Comparison of ENCODE assay signal across 9 cellular contexts in the genomic region with DNA sequence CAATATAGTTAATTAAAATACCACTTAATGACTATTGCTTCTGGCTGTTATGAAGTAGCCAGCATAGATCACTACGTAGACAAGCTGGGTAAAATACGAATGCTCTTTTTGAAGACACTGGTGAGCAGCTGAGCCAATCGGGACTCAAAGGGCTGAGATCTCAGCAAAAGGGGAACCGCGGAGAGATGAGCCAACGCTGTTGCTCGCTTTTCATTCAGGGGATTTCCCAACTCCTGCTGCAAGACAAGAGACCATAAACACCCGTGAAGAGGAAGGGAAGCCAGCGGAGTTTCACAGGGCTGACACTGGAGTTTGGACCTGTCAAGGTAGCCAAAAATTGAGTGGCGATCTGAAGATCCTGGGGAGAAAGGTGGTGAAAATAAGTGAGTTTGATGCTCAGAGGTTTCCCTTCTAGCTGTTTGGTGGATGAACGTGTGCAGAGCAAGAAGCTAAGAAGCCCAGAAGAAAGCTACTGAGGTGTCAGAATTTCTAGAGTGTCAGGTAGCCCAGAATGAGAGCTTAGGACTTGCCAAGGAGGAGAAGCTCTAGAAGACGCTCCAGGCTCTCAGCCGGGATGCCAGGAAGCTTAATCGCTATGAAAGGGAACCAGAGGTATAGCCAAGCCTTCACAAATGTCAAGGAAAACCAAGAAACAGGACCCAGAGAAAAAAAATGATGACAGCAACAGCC.
DNase-seq lines count a peak whose midpoint lies in the region; ATAC-seq and TF ChIP-seq lines count a peak whose summit lies in the region.
"Had no signal": no experiment of that assay in that cellular context is flagged by ENCODE, and none has a peak within 500 bp of the region (broad histone marks: within the 10 kb centered on the region; RNA-seq: fewer than 3 reads in every experiment).

No MANE protein-coding gene starts in this region.

- H3K27me3 ChIP-seq in testis: no peaks in the 10 kb centered on the region

- no peak overlapping the region for H3K27ac Mint-ChIP-seq in activated CD8-positive, alpha-beta memory T cell treated with anti-CD3 and anti-CD28 coated beads, Interleukin-2, amount 10 ng/mL, durations not matched to agents 7 days and 5 days

- no peak for TF ChIP-seq POLR2A in testis (IDR thresholded peaks at IDR 0.05)

- H3K36me3 Mint-ChIP-seq in activated CD8-positive, alpha-beta memory T cell treated with anti-CD3 and anti-CD28 coated beads, Interleukin-2, amount 10 ng/mL, durations not matched to agents 7 days and 5 days: no peaks in the 10 kb centered on the region

- no peaks in the 10 kb centered on the region for H3K9me3 ChIP-seq in testis

- 54 to 57% methylated on average over 14 of the region's 14 CpGs for WGBS in testis, 2 donors

- no peak overlapping the region for H3K4me3 ChIP-seq in testis

- H3K4me1 Mint-ChIP-seq in activated CD8-positive, alpha-beta memory T cell treated with anti-CD3 and anti-CD28 coated beads, Interleukin-2, amount 10 ng/mL, durations not matched to agents 7 days and 5 days: peaks cover 6% of the 10 kb centered on the region

- peaks cover 13% of the 10 kb centered on the region for H3K27me3 Mint-ChIP-seq in activated CD8-positive, alpha-beta memory T cell treated with anti-CD3 and anti-CD28 coated beads, Interleukin-2, amount 10 ng/mL, durations not matched to agents 7 days and 5 days

- H3K36me3 ChIP-seq in testis (ENCODE audit: low read depth, missing control alignments): no peaks in the 10 kb centered on the region

- CTCF ChIA-PET in activated CD8-positive, alpha-beta memory T cell treated with anti-CD3 and anti-CD28 coated beads, Interleukin-2, amount 10 ng/mL, durations not matched to agents 7 days and 5 days (lab: Charles Lee): no interaction called here

- DNase-seq in activated CD8-positive, alpha-beta memory T cell treated with anti-CD3 and anti-CD28 coated beads for 24 hours: peak; percentile 60
- DNase-seq in activated CD8-positive, alpha-beta memory T cell treated with anti-CD3 and anti-CD28 coated beads, Interleukin-2, amount 10 ng/mL, durations not matched to agents 7 days and 5 days: no peak
- DNase-seq in activated T-cell treated with anti-CD3 and anti-CD28 coated beads for 4 hours (peak; percentile 10), left colon (peak in 1 of 2 donors; percentile 32), testis (peak; percentile 55)
- DNase-seq: SHP77 treated with DMSO at 0.1 percent for 48 hours had no signal

- H3K4me1 ChIP-seq in testis: peaks cover 4% of the 10 kb centered on the region

- intact Hi-C loops in left colon (cut with DNase I, micrococcal nuclease): no loop called here
- intact Hi-C loops in testis (cut with DNase I; ENCODE audit: low total_unique reads): no loop called here

- TF ChIP-seq CTCF in testis (IDR thresholded peaks at IDR 0.05): no peak

- no peak overlapping the region for H3K4me3 Mint-ChIP-seq in activated CD8-positive, alpha-beta memory T cell treated with anti-CD3 and anti-CD28 coated beads, Interleukin-2, amount 10 ng/mL, durations not matched to agents 7 days and 5 days

- H3K9me3 Mint-ChIP-seq in activated CD8-positive, alpha-beta memory T cell treated with anti-CD3 and anti-CD28 coated beads, Interleukin-2, amount 10 ng/mL, durations not matched to agents 7 days and 5 days (ENCODE audit: low read depth): peaks cover 6% of the 10 kb centered on the region

- no peak for ATAC-seq in activated CD8-positive, alpha-beta memory T cell treated with anti-CD3 and anti-CD28 coated beads, Interleukin-2, amount 10 ng/mL, durations not matched to agents 7 days and 5 days
- peak; percentile 47 for ATAC-seq in left colon
- ATAC-seq in GM19397 (IDR thresholded peaks at IDR 0.05; ENCODE audit: unreplicated experiment): no peak
- no peak for ATAC-seq in GM21529 (IDR thresholded peaks at IDR 0.05; ENCODE audit: unreplicated experiment)
- no peak for ATAC-seq in HG03571 (IDR thresholded peaks at IDR 0.05; ENCODE audit: unreplicated experiment)

- no peak overlapping the region for H3K27ac ChIP-seq in testis
